In the genomic region with DNA sequence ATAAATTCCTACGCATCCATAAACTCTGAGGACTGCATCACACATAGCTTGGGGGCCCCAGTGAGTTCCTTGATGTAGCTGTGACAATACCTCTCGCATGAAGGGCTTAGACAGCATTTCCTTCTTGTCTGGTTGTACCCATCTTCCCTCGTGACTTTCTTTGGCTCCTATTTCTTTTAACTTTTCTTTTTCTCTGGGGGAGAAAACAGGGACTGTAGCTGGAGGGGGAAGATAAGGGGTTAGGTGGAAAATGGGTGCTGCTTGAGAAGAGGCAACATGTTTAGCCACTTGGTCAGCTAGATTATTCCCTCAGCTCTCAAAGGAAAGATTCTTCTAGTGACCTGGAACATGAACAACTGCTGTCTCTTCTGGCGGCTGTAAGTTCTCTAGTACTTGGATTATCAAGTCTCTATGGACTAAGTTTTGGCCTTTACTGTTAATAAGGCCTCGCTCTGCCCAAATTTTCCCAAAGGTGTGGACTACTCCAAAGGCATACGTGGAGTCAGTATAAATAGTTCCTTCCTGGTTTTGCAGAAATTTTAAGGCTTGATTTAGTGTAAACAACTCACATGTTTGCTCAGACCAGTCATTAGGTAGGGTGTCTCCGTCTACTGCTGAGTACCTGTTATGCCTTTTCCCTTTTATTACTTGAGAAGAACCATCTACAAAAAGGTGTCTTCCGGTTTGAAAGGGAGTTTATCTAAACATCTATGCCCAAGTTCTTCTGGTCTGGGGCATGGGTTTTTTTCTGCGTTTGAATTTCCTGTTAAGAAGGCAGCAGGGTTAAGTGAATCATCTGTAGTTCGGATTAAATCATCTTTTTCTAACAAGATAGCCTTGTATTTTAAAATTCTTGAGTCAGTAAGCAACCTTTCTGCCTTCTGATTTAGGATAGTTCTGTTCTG, we compare ENCODE assay signal across 21 cellular contexts. TPM values are rescaled to one million over a fixed set of nuclear protein-coding genes. Genes with fewer than 3 reads are reported as not detected.
A peak's percentile ranks its signal among the peaks of the same experiment; 100 is the strongest.
DNase-seq lines count a peak whose midpoint lies in the region; ATAC-seq, FAIRE-seq and TF ChIP-seq lines count a peak whose summit lies in the region.
"Had no signal": no experiment of that assay in that cellular context is flagged by ENCODE, and none has a peak within 500 bp of the region (broad histone marks: within the 10 kb centered on the region; RNA-seq: fewer than 3 reads in every experiment).

No MANE protein-coding gene starts in this region.

- ATAC-seq in RWPE2 (ENCODE audit: low read depth) (no peak), K562 (peak; percentile 36)
- ATAC-seq: psoas muscle; stimulated activated naive B cell treated with anti-CD40 and anti-IgM and Interleukin-4, amounts not matched to agents 10 μg/mL and 1 μg/mL and 100 μg/mL, for 72 hours had no signal

- BruUV-seq in K562 (replicated peaks; lab: Mats Ljungman, UMichigan) = no TSS peak

- intact Hi-C loops in activated CD4-positive, alpha-beta T cell treated with anti-CD3 and anti-CD28 coated beads, Interleukin-2, amount 10 ng/mL, durations not matched to agents 24 days and 14 days (cut with micrococcal nuclease) = loop anchor here (1.0 kb wide), 1 partner anchor 13 kb away; no protein-coding TSS in a partner anchor
- intact Hi-C loops in K562 (cut with micrococcal nuclease) = no loop called here

- H3K27me3 Mint-ChIP-seq in activated CD4-positive, alpha-beta T cell treated with anti-CD3 and anti-CD28 coated beads, Interleukin-2, amount 10 ng/mL, durations not matched to agents 24 days and 14 days = peaks cover 3% of the 10 kb centered on the region

- in situ Hi-C loops in K562 (cut with MboI) (no loop called here), HAP-1 (cut with MboI; ENCODE audit: low sequenced_read_pairs) (no loop called here)

- H3K9me3 Mint-ChIP-seq in activated CD4-positive, alpha-beta T cell treated with anti-CD3 and anti-CD28 coated beads, Interleukin-2, amount 10 ng/mL, durations not matched to agents 24 days and 14 days = peaks cover 6% of the 10 kb centered on the region
- H3K9me3 Mint-ChIP-seq: HFFc6; immature natural killer cell; nephron progenitor cell; stimulated activated naive B cell treated with anti-CD40 and anti-IgM and Interleukin-4, amounts not matched to agents 10 μg/mL and 1 μg/mL and 100 μg/mL, for 72 hours had no signal

- FAIRE-seq in K562 (lab: Jason Lieb, UNC) = peak; percentile 66

- H3K9me3 ChIP-seq in RWPE2 (ENCODE audit: severe bottlenecking) (peaks cover 3% of the 10 kb centered on the region), K562 (replicated peaks; ENCODE audit: control insufficient read depth, insufficient read depth, low read depth, low read length) (no peaks in the 10 kb centered on the region), osteoblast (ENCODE audit: low read depth, low read length) (no peaks in the 10 kb centered on the region), HAP-1 (no peaks in the 10 kb centered on the region)
- H3K9me3 ChIP-seq: Peyer's patch, psoas muscle, uterus had no signal

- H4K20me1 ChIP-seq in K562 (replicated peaks; ENCODE audit: control insufficient read depth, insufficient read depth, low read length) (no peaks in the 10 kb centered on the region), osteoblast (ENCODE audit: insufficient read depth, low read length) (no peaks in the 10 kb centered on the region)

- H3K36me3 ChIP-seq in RWPE2 (ENCODE audit: low read depth) = peaks cover 30% of the 10 kb centered on the region
- H3K36me3 ChIP-seq in K562 (ENCODE audit: control insufficient read depth, insufficient read depth, low read length) = no peaks in the 10 kb centered on the region
- peaks cover 10% of the 10 kb centered on the region for H3K36me3 ChIP-seq in osteoblast (ENCODE audit: insufficient read depth, low read length)
- no peaks in the 10 kb centered on the region for H3K36me3 ChIP-seq in HAP-1 (replicated peaks)
- H3K36me3 ChIP-seq: Peyer's patch, uterus had no signal

- no peak overlapping the region for H3K4me3 ChIP-seq in RWPE2 (ENCODE audit: severe bottlenecking)
- no peak overlapping the region for H3K4me3 ChIP-seq in K562
- H3K4me3 ChIP-seq in osteoblast (ENCODE audit: insufficient read depth, low read length) = no peak overlapping the region
- H3K4me3 ChIP-seq in HAP-1 = no peak overlapping the region
- H3K4me3 ChIP-seq: Peyer's patch, psoas muscle, uterus had no signal

- TF ChIP-seq POLR2A in K562 (conservative IDR thresholded peaks at IDR 0.05) = no peak

- CTCF ChIA-PET in K562 (lab: Yijun Ruan, JAX; ENCODE audit: low intra/inter-chr PET ratio) = no interaction called here

- no peak for TF ChIP-seq RAD21 in K562 (CRISPR knock-in tag; conservative IDR thresholded peaks at IDR 0.05 in 1 of 2, IDR thresholded peaks at IDR 0.05 in 1 of 2)

- peak overlapping the region; percentile 25 for H3K4me3 Mint-ChIP-seq in activated CD4-positive, alpha-beta T cell treated with anti-CD3 and anti-CD28 coated beads, Interleukin-2, amount 10 ng/mL, durations not matched to agents 24 days and 14 days
- H3K4me3 Mint-ChIP-seq: CD14-positive monocyte; HFFc6; immature natural killer cell; nephron progenitor cell; stimulated activated naive B cell treated with anti-CD40 and anti-IgM and Interleukin-4, amounts not matched to agents 10 μg/mL and 1 μg/mL and 100 μg/mL, for 72 hours had no signal

- H3K9ac ChIP-seq in K562 (ENCODE audit: insufficient read depth in 1 of 2, low read depth in 2 of 2, low read length in 2 of 2) = no peak overlapping the region

- no peak for TF ChIP-seq EP300 in K562 (IDR thresholded peaks at IDR 0.05; ENCODE audit: low read length)

- TF ChIP-seq CTCF in RWPE2 (IDR thresholded peaks at IDR 0.05; ENCODE audit: poor library complexity, severe bottlenecking) (no peak), K562 (IDR thresholded peaks at IDR 0.05 in 2 of 3, conservative IDR thresholded peaks at IDR 0.05 in 1 of 3; ENCODE audit: insufficient read depth in 2 of 3, low read depth in 1 of 3, low read length in 3 of 3) (no peak), osteoblast (IDR thresholded peaks at IDR 0.05; ENCODE audit: extremely low read depth, low read depth, low read length) (no peak)

- H3K4me2 ChIP-seq in K562 (ENCODE audit: insufficient read depth, low read length) (peak overlapping the region; percentile 35; the same call in 1 of the 2 replicates), osteoblast (ENCODE audit: insufficient read depth, low read length) (peak overlapping the region; percentile 42)

- H3K79me2 ChIP-seq in K562 (ENCODE audit: control insufficient read depth, insufficient read depth, low read length) (no peaks in the 10 kb centered on the region), osteoblast (ENCODE audit: insufficient read depth, low read length) (peaks cover 32% of the 10 kb centered on the region)

- POLR2A ChIA-PET in K562 (lab: Yijun Ruan, JAX) = no interaction called here

- H3K27ac Mint-ChIP-seq in activated CD4-positive, alpha-beta T cell treated with anti-CD3 and anti-CD28 coated beads, Interleukin-2, amount 10 ng/mL, durations not matched to agents 24 days and 14 days = peak overlapping the region; percentile 63
- H3K27ac Mint-ChIP-seq: HFFc6; immature natural killer cell; nephron progenitor cell; stimulated activated naive B cell treated with anti-CD40 and anti-IgM and Interleukin-4, amounts not matched to agents 10 μg/mL and 1 μg/mL and 100 μg/mL, for 72 hours had no signal

- WGBS in K562 (ENCODE audit: insufficient coverage, low coverage, missing lambda C conversion rate) = 8% methylated on average over 10 of the region's 10 CpGs

- H3K36me3 Mint-ChIP-seq in activated CD4-positive, alpha-beta T cell treated with anti-CD3 and anti-CD28 coated beads, Interleukin-2, amount 10 ng/mL, durations not matched to agents 24 days and 14 days (ENCODE audit: low read depth) = no peaks in the 10 kb centered on the region
- H3K36me3 Mint-ChIP-seq: CD14-positive monocyte; immature natural killer cell; stimulated activated naive B cell treated with anti-CD40 and anti-IgM and Interleukin-4, amounts not matched to agents 10 μg/mL and 1 μg/mL and 100 μg/mL, for 72 hours had no signal

- H3K27me3 ChIP-seq in RWPE2 (ENCODE audit: insufficient read depth, poor library complexity, severe bottlenecking) (no peaks in the 10 kb centered on the region), K562 (ENCODE audit: control insufficient read depth in 2 of 2, insufficient read depth in 2 of 2, low read length in 2 of 2) (peaks cover 3 to 10% of the 10 kb centered on the region in 2 experiments; a peak in 3 of 5 replicates), osteoblast (ENCODE audit: insufficient read depth, low read length) (no peaks in the 10 kb centered on the region), HAP-1 (ENCODE audit: low read depth) (no peaks in the 10 kb centered on the region)
- H3K27me3 ChIP-seq: Peyer's patch, uterus had no signal

- peak overlapping the region; percentile 84 for H2AFZ ChIP-seq in K562 (ENCODE audit: low read depth, low read length)
- peak overlapping the region; percentile 61 for H2AFZ ChIP-seq in osteoblast (ENCODE audit: low read length)

- peak overlapping the region; percentile 27 for H3K27ac ChIP-seq in RWPE2 (ENCODE audit: poor library complexity, severe bottlenecking)
- peak overlapping the region; percentile 35; the same call in 1 of the 3 replicates for H3K27ac ChIP-seq in K562 (ENCODE audit: extremely low read depth, low read depth, low read length)
- peak overlapping the region; percentile 21 for H3K27ac ChIP-seq in osteoblast (ENCODE audit: low read depth, low read length)
- H3K27ac ChIP-seq: Peyer's patch, psoas muscle, uterus had no signal

- peaks cover 5% of the 10 kb centered on the region for H3K4me1 Mint-ChIP-seq in activated CD4-positive, alpha-beta T cell treated with anti-CD3 and anti-CD28 coated beads, Interleukin-2, amount 10 ng/mL, durations not matched to agents 24 days and 14 days
- H3K4me1 Mint-ChIP-seq: immature natural killer cell; nephron progenitor cell; stimulated activated naive B cell treated with anti-CD40 and anti-IgM and Interleukin-4, amounts not matched to agents 10 μg/mL and 1 μg/mL and 100 μg/mL, for 72 hours had no signal

- H3K9me1 ChIP-seq in K562 (ENCODE audit: control insufficient read depth, insufficient read depth, low read length) = no peaks in the 10 kb centered on the region

- DNase-seq in activated CD4-positive, alpha-beta T cell treated with anti-CD3 and anti-CD28 coated beads, Interleukin-2, amount 10 ng/mL, durations not matched to agents 24 days and 14 days = no peak
- no peak for DNase-seq in activated CD4-positive, alpha-beta T cell treated with anti-CD3 and anti-CD28 coated beads, Interleukin-2, amount 50 U/mL, for 1 hour
- DNase-seq in RWPE2 (ENCODE audit: low spot score) (no peak), K562 (ENCODE audit: extremely low read depth in 1 of 4, low spot score in 3 of 4) (peak in 1 of 4 experiments; percentile 50), osteoblast (ENCODE audit: insufficient read length, low spot score, missing footprints) (no peak), NCI-H510A (lab: John Stamatoyannopoulos, UW) (no peak), HAP-1 (ENCODE audit: low spot score in 2 of 2) (no peak)
- DNase-seq in stimulated activated naive CD4-positive, alpha-beta T cell treated with Interleukin-2 at 50 U/mL for 16 hours (lab: John Stamatoyannopoulos, UW) = no peak
- DNase-seq: aorta; glutamatergic neuron; HFFc6; immature natural killer cell; mammary epithelial cell; NCI-H1092 treated with DMSO at 0.1 percent for 48 hours; NCI-H748 treated with DMSO at 0.1 percent for 48 hours; nephron progenitor cell; Peyer's patch; psoas muscle; stimulated activated naive B cell treated with anti-CD40 and anti-IgM and Interleukin-4, amounts not matched to agents 10 μg/mL and 1 μg/mL and 100 μg/mL, for 72 hours; uterus had no signal

- H3K4me1 ChIP-seq in RWPE2 (ENCODE audit: insufficient read depth, poor library complexity, severe bottlenecking) = peaks cover 18% of the 10 kb centered on the region
- H3K4me1 ChIP-seq in K562 (replicated peaks in 1 of 2; ENCODE audit: control insufficient read depth in 2 of 2, insufficient read depth in 2 of 2, low read length in 2 of 2) = peaks cover 0 to 28% of the 10 kb centered on the region in 2 experiments; a peak in 3 of 5 replicates
- H3K4me1 ChIP-seq in osteoblast (ENCODE audit: insufficient read depth, low read length) = peaks cover 19% of the 10 kb centered on the region
- H3K4me1 ChIP-seq in HAP-1 = no peaks in the 10 kb centered on the region
- H3K4me1 ChIP-seq: Peyer's patch, psoas muscle, uterus had no signal

RNA-seq across cellular contexts. Expression of a gene that starts 21.0 kb away (rescaled TPM):
- 37.7 and 41.4 TPM in 2 replicates for total RNA-seq in activated CD4-positive, alpha-beta T cell treated with anti-CD3 and anti-CD28 coated beads, Interleukin-2, amount 10 ng/mL, durations not matched to agents 24 days and 14 days
- 141 and 224 TPM in 2 replicates for total RNA-seq in K562 (2011; cell fraction: chromatin; rRNA removed; ENCODE audit: low replicate concordance)
- total RNA-seq in K562 (2011; cell fraction: nucleolus; rRNA removed) = 78.5 and 85.9 TPM in 2 replicates
- 127 and 128 TPM in 2 replicates for total RNA-seq in K562 (2011; cell fraction: nucleoplasm; rRNA removed)
- total RNA-seq in K562 (2014; rRNA removed) = 20.1 and 20.2 TPM in 2 replicates
- 44.6 and 53.3 TPM in 2 replicates for total RNA-seq in K562 (2014; rRNA removed; fragmentation: Illumina TruSeq; extraction: Trizol)
- 29.4 and 30.9 TPM in 2 replicates for total RNA-seq in K562 (2015; rRNA removed; fragmentation: Illumina TruSeq; extraction: Trizol)
- total RNA-seq in K562 (2021) = 31.3 and 34.1 TPM in 2 replicates
- 34.5 and 36.0 TPM in 2 replicates for polyA plus RNA-seq in K562 (2011; rRNA removed)
- 36.2 and 54.9 TPM in 2 replicates for polyA plus RNA-seq in K562 (2011; cell fraction: cytosol; rRNA removed)
- polyA plus RNA-seq in K562 (2011; cell fraction: nucleus; rRNA removed) = 31.7 and 43.7 TPM in 2 replicates
- polyA plus RNA-seq in K562 (2012) = 30.8 and 31.9 TPM in 2 replicates
- polyA plus RNA-seq in K562 (2014; fragmentation: Illumina TruSeq; extraction: Trizol) = 36.8 and 45.3 TPM in 2 replicates
- 10 to 100 TPM; 18.3 to 33.6 TPM for polyA plus RNA-seq in K562 (2014; fragmentation: Nextera tagmentation; extraction: Ambion mirVana)
- 17.3 and 31.8 TPM in 2 replicates for polyA plus RNA-seq in K562 (2014; rRNA removed)
- 103 and 129 TPM in 2 replicates for polyA minus RNA-seq in K562 (2011; rRNA and poly(A)+ RNA removed)
- 18.8 and 27.8 TPM in 2 replicates for polyA minus RNA-seq in K562 (2011; cell fraction: cytosol; rRNA and poly(A)+ RNA removed)
- polyA minus RNA-seq in K562 (2011; cell fraction: nucleus; rRNA and poly(A)+ RNA removed) = 77.8 and 134 TPM in 2 replicates
- 83.7 and 93.4 TPM in 2 replicates for total RNA-seq in osteoblast
